Comparison of ENCODE assay signal across 25 cellular contexts in genomic region chr5:96928931-96929708, GRCh38. TPM values are rescaled to one million over a fixed set of nuclear protein-coding genes. Genes with fewer than 3 reads are reported as not detected.
DNase-seq lines count a peak whose midpoint lies in the region; ATAC-seq and TF ChIP-seq lines count a peak whose summit lies in the region.
"Had no signal": no experiment of that assay in that cellular context is flagged by ENCODE, and none has a peak within 500 bp of the region (broad histone marks: within the 10 kb centered on the region; RNA-seq: fewer than 3 reads in every experiment).

No MANE protein-coding gene starts in this region.

- CTCF ChIA-PET in SK-N-SH (lab: Yijun Ruan, JAX) = no interaction called here
- CTCF ChIA-PET in activated B cell treated with CpG ODN at 0.5 μM for 24 hours (lab: Charles Lee) = no interaction called here

- H3K9me2 ChIP-seq in SK-N-SH = no peaks in the 10 kb centered on the region
- H3K9me2 ChIP-seq in DOHH2 (replicated peaks; ENCODE audit: control insufficient read depth, low read length) = no peaks in the 10 kb centered on the region

- no peaks in the 10 kb centered on the region for H3K27me3 ChIP-seq in SK-N-SH (ENCODE audit: insufficient read depth)
- H3K27me3 ChIP-seq in DOHH2 (ENCODE audit: control insufficient read depth, low read length) = no peaks in the 10 kb centered on the region; the same call in 1 of the 2 replicates
- no peaks in the 10 kb centered on the region for H3K27me3 ChIP-seq in psoas muscle (ENCODE audit: insufficient read depth in 3 of 3, low read length in 2 of 3)
- H3K27me3 ChIP-seq: adrenal gland, upper lobe of left lung had no signal

- TF ChIP-seq RAD21 in SK-N-SH (IDR thresholded peaks at IDR 0.05; ENCODE audit: low read length) = no peak

- H3K27ac ChIP-seq in SK-N-SH (ENCODE audit: low read depth in 2 of 2, low read length in 1 of 2) = no peak overlapping the region
- 0 out of 2 replicates have a peak overlapping the region, but pooled peaks have one; percentile 1 for H3K27ac ChIP-seq in DOHH2 (ENCODE audit: low read depth, low read length)
- H3K27ac ChIP-seq in psoas muscle = no peak overlapping the region
- H3K27ac ChIP-seq: A549, adrenal gland, upper lobe of left lung had no signal

- H3K27ac Mint-ChIP-seq in activated B cell treated with CpG ODN at 0.5 μM for 24 hours = peak overlapping the region; percentile 56
- H3K27ac Mint-ChIP-seq: HFFc6 had no signal

- ATAC-seq in SK-N-SH treated with all-trans-retinoic acid at 6 μM for 48 hours (no peak), activated B cell treated with CpG ODN at 0.5 μM for 24 hours (ENCODE audit: low read depth) (no peak), psoas muscle (peak; percentile 41 to 79 (median 52)), GM21619 (IDR thresholded peaks at IDR 0.05; ENCODE audit: unreplicated experiment) (no peak)
- ATAC-seq: A549 had no signal

- peaks cover 83% of the 10 kb centered on the region for H3K4me1 Mint-ChIP-seq in activated B cell treated with CpG ODN at 0.5 μM for 24 hours

- TF ChIP-seq CTCF in SK-N-SH (IDR thresholded peaks at IDR 0.05) (no peak), DOHH2 (IDR thresholded peaks at IDR 0.05; ENCODE audit: low read depth, low read length, poor library complexity, severe bottlenecking) (no peak), activated B cell treated with CpG ODN at 0.5 μM for 24 hours (IDR thresholded peaks at IDR 0.05) (no peak), psoas muscle (IDR thresholded peaks at IDR 0.05) (no peak)

- 96% methylated on average over 7 of the region's 7 CpGs for WGBS in SK-N-SH (ENCODE audit: low lambda C conversion rate)
- 60 to 92% (median 66%) methylated on average over 7 of the region's 7 CpGs for WGBS in psoas muscle, 3 donors

- POLR2A ChIA-PET in SK-N-SH (lab: Yijun Ruan, JAX) = no interaction called here
- POLR2A ChIA-PET in activated B cell treated with CpG ODN at 0.5 μM for 24 hours (lab: Charles Lee) = interaction anchor here (0.6 to 3.1 kb wide), 2 partner anchors 58 to 80 kb away, joined by 7 to 26 read pairs; no protein-coding TSS in a partner anchor

- no peak overlapping the region for H3K4me2 ChIP-seq in SK-N-SH
- H3K4me2 ChIP-seq in DOHH2 (ENCODE audit: low read length) = peak overlapping the region; percentile 37
- H3K4me2 ChIP-seq: A549 had no signal

- no peaks in the 10 kb centered on the region for H3K9me3 Mint-ChIP-seq in activated B cell treated with CpG ODN at 0.5 μM for 24 hours
- H3K9me3 Mint-ChIP-seq: brain, HFFc6 had no signal

- H3K27me3 Mint-ChIP-seq in activated B cell treated with CpG ODN at 0.5 μM for 24 hours = no peaks in the 10 kb centered on the region
- H3K27me3 Mint-ChIP-seq: brain had no signal

- H3K36me3 ChIP-seq in SK-N-SH (replicated peaks in 1 of 2; ENCODE audit: control insufficient read depth in 1 of 2, insufficient read depth in 2 of 2, low read length in 1 of 2) (no peaks in the 10 kb centered on the region), DOHH2 (ENCODE audit: control insufficient read depth, low read length) (peaks cover 8% of the 10 kb centered on the region), psoas muscle (ENCODE audit: insufficient read depth in 1 of 2, low read depth in 1 of 2) (no peaks in the 10 kb centered on the region)
- H3K36me3 ChIP-seq: adrenal gland, upper lobe of left lung had no signal

- no peak overlapping the region for H3K4me3 ChIP-seq in SK-N-SH (ENCODE audit: low read depth in 2 of 2, low read length in 1 of 2)
- no peak overlapping the region for H3K4me3 ChIP-seq in DOHH2 (ENCODE audit: low read length)
- no peak overlapping the region for H3K4me3 ChIP-seq in psoas muscle
- H3K4me3 ChIP-seq: A549, adrenal gland, upper lobe of left lung had no signal

- no peak overlapping the region for H3K4me3 Mint-ChIP-seq in activated B cell treated with CpG ODN at 0.5 μM for 24 hours
- H3K4me3 Mint-ChIP-seq: HFFc6 had no signal

- H3K4me1 ChIP-seq in SK-N-SH (ENCODE audit: control insufficient read depth in 1 of 2, insufficient read depth in 2 of 2, low read depth in 1 of 2, low read length in 1 of 2) (peaks cover 10 to 12% of the 10 kb centered on the region in 2 experiments; a peak in 3 of 4 replicates), DOHH2 (ENCODE audit: control insufficient read depth, low read length) (peaks cover 83% of the 10 kb centered on the region), psoas muscle (peaks cover 41% of the 10 kb centered on the region)

- H3K36me3 Mint-ChIP-seq in activated B cell treated with CpG ODN at 0.5 μM for 24 hours (ENCODE audit: low read depth) = peaks cover 2% of the 10 kb centered on the region
- H3K36me3 Mint-ChIP-seq: brain had no signal

- no peak overlapping the region for H3K9ac ChIP-seq in SK-N-SH

- H3F3A ChIP-seq in SK-N-SH (replicated peaks; ENCODE audit: insufficient read depth) = peaks cover 6% of the 10 kb centered on the region
- H3F3A ChIP-seq in DOHH2 (ENCODE audit: control insufficient read depth, insufficient read depth) = peaks cover 11% of the 10 kb centered on the region

- TF ChIP-seq EP300 in SK-N-SH (IDR thresholded peaks at IDR 0.05; ENCODE audit: borderline replicate concordance in 1 of 2, low read depth in 1 of 2, low read length in 1 of 2) = no peak

- no peak overlapping the region for H2AFZ ChIP-seq in SK-N-SH (ENCODE audit: low read depth)

- no peak for DNase-seq in SK-N-SH
- DNase-seq in activated B cell treated with CpG ODN at 0.5 μM for 24 hours = no peak
- DNase-seq in psoas muscle = no peak
- no peak for DNase-seq in DMS53 treated with DMSO at 0.1 percent for 48 hours (lab: John Stamatoyannopoulos, UW; ENCODE audit: unreplicated experiment)
- DNase-seq in activated CD4-positive, alpha-beta T cell treated with anti-CD3 and anti-CD28 coated beads for 48 hours = no peak
- DNase-seq: activated CD4-positive, alpha-beta T cell treated with anti-CD3 and anti-CD28 coated beads, Interleukin-2, amount 50 U/mL, for 4 hours; activated CD8-positive, alpha-beta memory T cell treated with anti-CD3 and anti-CD28 coated beads, Interleukin-2, amount 50 U/mL, for 48 hours; adrenal gland; Calu3; EL; head of caudate nucleus; HFFc6; kidney glomerular epithelial cell; mammary epithelial cell; NCI-H2081 treated with DMSO at 0.1 percent for 48 hours; NCI-H446 treated with DMSO at 0.1 percent for 48 hours; nucleus accumbens; small intestine; stimulated activated CD4-positive, alpha-beta T cell treated with anti-CD3 and anti-CD28 coated beads, Interleukin-2, amount 100 ng/mL, for 24 hours; upper lobe of left lung had no signal

- H4K20me1 ChIP-seq in SK-N-SH (ENCODE audit: insufficient read depth) = no peaks in the 10 kb centered on the region
- H4K20me1 ChIP-seq in DOHH2 (ENCODE audit: control insufficient read depth, insufficient read depth, low read depth, low read length) = no peaks in the 10 kb centered on the region

- H3K9me3 ChIP-seq in SK-N-SH (no peaks in the 10 kb centered on the region), DOHH2 (ENCODE audit: control insufficient read depth, insufficient read depth, low read length) (no peaks in the 10 kb centered on the region), psoas muscle (no peaks in the 10 kb centered on the region)
- H3K9me3 ChIP-seq: A549, adrenal gland, upper lobe of left lung had no signal

- intact Hi-C loops in activated B cell treated with CpG ODN at 0.5 μM for 24 hours (cut with micrococcal nuclease) (no loop called here), psoas muscle (cut with DNase I) (no loop called here)

- peaks cover 4% of the 10 kb centered on the region; the same call in 1 of the 2 replicates for H3K79me2 ChIP-seq in SK-N-SH (ENCODE audit: insufficient read depth)
- peaks cover 28% of the 10 kb centered on the region for H3K79me2 ChIP-seq in DOHH2 (ENCODE audit: control insufficient read depth, low read length)

TF ChIP-seq in SK-N-SH, 30 proteins besides CTCF, POLR2A, EP300 and RAD21:
- peak; percentile 24; the same call in 1 of the 2 replicates for TF ChIP-seq NFIC (IDR thresholded peaks at IDR 0.05; ENCODE audit: borderline replicate concordance)
- TF ChIP-seq SIN3A (IDR thresholded peaks at IDR 0.05; ENCODE audit: borderline replicate concordance, low read depth, low read length) = no peak

TF ChIP-seq in SK-N-SH treated with all-trans-retinoic acid at 6 μM for 48 hours, 23 proteins besides CTCF, POLR2A, EP300 and RAD21:
- TF ChIP-seq ZFP30 (CRISPR knock-in tag; IDR thresholded peaks at IDR 0.05) = no peak
- TF ChIP-seq ARNTL (CRISPR knock-in tag; IDR thresholded peaks at IDR 0.05; ENCODE audit: borderline replicate concordance, low read depth) = no peak
- no peak for TF ChIP-seq PPARA (CRISPR knock-in tag; IDR thresholded peaks at IDR 0.05; ENCODE audit: borderline replicate concordance)
- TF ChIP-seq OSR1 (CRISPR knock-in tag; IDR thresholded peaks at IDR 0.05) = no peak
- TF ChIP-seq ESRRG (CRISPR knock-in tag; IDR thresholded peaks at IDR 0.05) = no peak
- TF ChIP-seq POU6F1 (CRISPR knock-in tag; IDR thresholded peaks at IDR 0.05; ENCODE audit: borderline replicate concordance, low read depth) = no peak

RNA-seq across cellular contexts. Expression of gene LNPEP, which starts 6.8 kb away (rescaled TPM):
- polyA plus RNA-seq in SK-N-SH (2012; rRNA removed) (4.3 and 5.9 TPM in 2 replicates), psoas muscle (10 to 100 TPM in 1 of 3 donors, 1 to 10 TPM in 2; 4.1 to 12.4 (median 4.3) TPM)
- 6.1 and 6.6 TPM in 2 replicates for polyA plus RNA-seq in SK-N-SH (2012; cell fraction: cytosol; rRNA removed)
- polyA plus RNA-seq in SK-N-SH (2012; cell fraction: nucleus; rRNA removed) = 3.7 and 9.1 TPM in 2 replicates
- total RNA-seq in activated B cell treated with CpG ODN at 0.5 μM for 24 hours (88.8 and 96.5 TPM in 2 replicates), psoas muscle (10 to 100 TPM; 30.4 to 62.8 (median 45.4) TPM)

RNA-seq across cellular contexts. Expression of gene ERAP2, which starts 52.8 kb away (rescaled TPM):
- 13.2 and 14.3 TPM in 2 replicates for polyA plus RNA-seq in SK-N-SH (2012; rRNA removed)
- 14.4 and 15.5 TPM in 2 replicates for polyA plus RNA-seq in SK-N-SH (2012; cell fraction: cytosol; rRNA removed)
- polyA plus RNA-seq in SK-N-SH (2012; cell fraction: nucleus; rRNA removed) = 6.2 and 10.5 TPM in 2 replicates
- 63.1 and 80.9 TPM in 2 replicates for total RNA-seq in activated B cell treated with CpG ODN at 0.5 μM for 24 hours
- 1 to 10 TPM; 3.0 to 6.4 (median 3.2) TPM for total RNA-seq in psoas muscle
- polyA plus RNA-seq in psoas muscle = 1 to 10 TPM in 1 of 3 donors, under 1 TPM in 2; 0.23 to 4.4 (median 0.55) TPM

Comparison
In these comparisons a context has a peak if more than half of its experiments do, and no peak if none do; other contexts are left out.
1. ATAC-seq: peak in psoas muscle (4 of 4); none in SK-N-SH treated with all-trans-retinoic acid at 6 μM for 48 hours (single experiment), activated B cell treated with CpG ODN at 0.5 μM for 24 hours (single experiment) and GM21619 (single experiment).